In genomic region chr10:124294811-124295770, GRCh38 we compare ENCODE assay signal across 20 cellular contexts.
DNase-seq lines count a peak whose midpoint lies in the region; ATAC-seq, FAIRE-seq and TF ChIP-seq lines count a peak whose summit lies in the region.
"Had no signal": no experiment of that assay in that cellular context is flagged by ENCODE, and none has a peak within 500 bp of the region (broad histone marks: within the 10 kb centered on the region; RNA-seq: fewer than 3 reads in every experiment).

No MANE protein-coding gene starts in this region.

- WGBS in mammary epithelial cell (ENCODE audit: low coverage, missing lambda C conversion rate): 41% methylated on average over 19 of the region's 22 CpGs
- 61 to 66% methylated on average over 22 of the region's 22 CpGs for WGBS in lower leg skin, 2 donors

- H3K9ac ChIP-seq in BLaER1: no peak overlapping the region
- H3K9ac ChIP-seq in mammary epithelial cell (ENCODE audit: insufficient read depth, low read length): no peak overlapping the region
- no peak overlapping the region for H3K9ac ChIP-seq in kidney (ENCODE audit: low read length in 2 of 2)

- no peak for TF ChIP-seq POLR2A in lower leg skin (IDR thresholded peaks at IDR 0.05)

- H3K4me3 Mint-ChIP-seq in activated CD4-positive, alpha-beta T cell treated with anti-CD3 and anti-CD28 coated beads for 36 hours: no peak overlapping the region
- H3K4me3 Mint-ChIP-seq in activated T-cell treated with anti-CD3 and anti-CD28 coated beads, Interleukin-2, amount 50 U/mL, for 24 hours: no peak overlapping the region
- H3K4me3 Mint-ChIP-seq: activated B cell treated with CpG ODN at 0.5 μM for 24 hours; activated naive CD8-positive, alpha-beta T cell treated with anti-CD3 and anti-CD28 coated beads, Interleukin-2, amount 50 U/mL, for 24 hours; CD4-positive, alpha-beta memory T cell; mesothelial cell of epicardium; nephron progenitor cell; T-helper 2 cell treated with Interferon-gamma antibody and Interleukin-4, amounts not matched to agents 5 μg/mL and 100 μg/mL, for 36 hours had no signal

- H4K20me1 ChIP-seq in BLaER1: no peaks in the 10 kb centered on the region
- H4K20me1 ChIP-seq in mammary epithelial cell (ENCODE audit: insufficient read depth, low read length): no peaks in the 10 kb centered on the region

- DNase-seq in HPDE6-E6E7 (ENCODE audit: extremely low spot score): peak; percentile 54
- DNase-seq in mammary epithelial cell: peak; percentile 77
- peak; percentile 29 to 80 for DNase-seq in lower leg skin (ENCODE audit: low spot score in 2 of 2)
- DNase-seq in activated CD4-positive, alpha-beta T cell treated with anti-CD3 and anti-CD28 coated beads for 36 hours: no peak
- DNase-seq in kidney: no peak
- no peak for DNase-seq in activated T-cell treated with anti-CD3 and anti-CD28 coated beads, Interleukin-2, amount 50 U/mL, for 24 hours
- no peak for DNase-seq in GM10248 (ENCODE audit: extremely low spot score)
- DNase-seq: activated B cell treated with CpG ODN at 0.5 μM for 24 hours; activated naive CD8-positive, alpha-beta T cell treated with anti-CD3 and anti-CD28 coated beads, Interleukin-2, amount 50 U/mL, for 24 hours; brain microvascular endothelial cell; CD4-positive, alpha-beta memory T cell; NCI-H1930; NCI-H526 treated with DMSO at 0.1 percent for 48 hours; nephron progenitor cell; OCI-M1 had no signal

- H3K79me2 ChIP-seq in mammary epithelial cell (ENCODE audit: insufficient read depth, low read length): no peaks in the 10 kb centered on the region

- CTCF ChIA-PET in mammary epithelial cell (lab: Charles Lee; ENCODE audit: low non-redundant PET): interaction anchor here (1.8 kb wide), 1 partner anchor 94 kb away, joined by 14 read pairs; no protein-coding TSS in a partner anchor
- CTCF ChIA-PET in activated CD4-positive, alpha-beta T cell treated with anti-CD3 and anti-CD28 coated beads for 36 hours (lab: Charles Lee): interaction anchor here (1.9 kb wide), 1 partner anchor 94 kb away, joined by 7 read pairs; no protein-coding TSS in a partner anchor
- CTCF ChIA-PET in GM10248 (lab: Yijun Ruan, JAX): interaction anchor here (1.4 kb wide), 1 partner anchor 300 kb away, joined by 4 read pairs; no protein-coding TSS in a partner anchor

- no TSS peak for BruUV-seq in mammary epithelial cell (replicated peaks; lab: Mats Ljungman, UMichigan)

- no peak overlapping the region for H2AFZ ChIP-seq in mammary epithelial cell (ENCODE audit: low read depth, low read length)

- dilution Hi-C loops in mammary epithelial cell (cut with HindIII; ENCODE audit: low sequenced_read_pairs): no loop called here

- H3K27ac Mint-ChIP-seq in activated CD4-positive, alpha-beta T cell treated with anti-CD3 and anti-CD28 coated beads for 36 hours: no peak overlapping the region
- no peak overlapping the region for H3K27ac Mint-ChIP-seq in activated T-cell treated with anti-CD3 and anti-CD28 coated beads, Interleukin-2, amount 50 U/mL, for 24 hours
- H3K27ac Mint-ChIP-seq: activated B cell treated with CpG ODN at 0.5 μM for 24 hours; activated naive CD8-positive, alpha-beta T cell treated with anti-CD3 and anti-CD28 coated beads, Interleukin-2, amount 50 U/mL, for 24 hours; CD4-positive, alpha-beta memory T cell; mesothelial cell of epicardium; T-helper 2 cell treated with Interferon-gamma antibody and Interleukin-4, amounts not matched to agents 5 μg/mL and 100 μg/mL, for 36 hours had no signal

- no peak overlapping the region for H3K4me2 ChIP-seq in BLaER1
- H3K4me2 ChIP-seq in mammary epithelial cell (ENCODE audit: insufficient read depth, low read depth, low read length): peak overlapping the region; percentile 17

- in situ Hi-C loops in mammary epithelial cell (cut with MboI; ENCODE audit: low sequenced_read_pairs in 2 of 2): no loop called here

- intact Hi-C loops in mammary epithelial cell (cut with micrococcal nuclease): loop anchor here (2.0 kb wide), 2 partner anchors 14 to 202 kb away; partner anchors contain the start of gene CHST15
- intact Hi-C loops in lower leg skin (cut with DNase I; ENCODE audit: low total_unique reads): no loop called here
- intact Hi-C loops in activated CD4-positive, alpha-beta T cell treated with anti-CD3 and anti-CD28 coated beads for 36 hours (cut with DNase I, micrococcal nuclease): no loop called here
- intact Hi-C loops in kidney (cut with DNase I): no loop called here

- peaks cover 35% of the 10 kb centered on the region for H3K4me1 ChIP-seq in BLaER1
- peaks cover 21% of the 10 kb centered on the region for H3K4me1 ChIP-seq in mammary epithelial cell (ENCODE audit: insufficient read depth, low read length)
- H3K4me1 ChIP-seq in kidney (ENCODE audit: control insufficient read depth in 1 of 2, insufficient read depth in 1 of 2, low read depth in 1 of 2, low read length in 2 of 2): no peaks in the 10 kb centered on the region

- POLR2A ChIA-PET in activated CD4-positive, alpha-beta T cell treated with anti-CD3 and anti-CD28 coated beads for 36 hours (lab: Charles Lee): no interaction called here
- POLR2A ChIA-PET in GM10248 (lab: Yijun Ruan, JAX): no interaction called here

- H3K4me1 Mint-ChIP-seq in activated CD4-positive, alpha-beta T cell treated with anti-CD3 and anti-CD28 coated beads for 36 hours: no peaks in the 10 kb centered on the region
- H3K4me1 Mint-ChIP-seq in activated T-cell treated with anti-CD3 and anti-CD28 coated beads, Interleukin-2, amount 50 U/mL, for 24 hours (ENCODE audit: low read depth): no peaks in the 10 kb centered on the region
- H3K4me1 Mint-ChIP-seq: activated B cell treated with CpG ODN at 0.5 μM for 24 hours; CD4-positive, alpha-beta memory T cell; mesothelial cell of epicardium had no signal

- no peak for FAIRE-seq in kidney (lab: Jason Lieb, UNC)
- FAIRE-seq: frontal cortex had no signal

- TF ChIP-seq CTCF in mammary epithelial cell (conservative IDR thresholded peaks at IDR 0.05 in 1 of 2, IDR thresholded peaks at IDR 0.05 in 1 of 2; ENCODE audit: extremely low read depth in 1 of 2, insufficient read depth in 1 of 2, low read depth in 1 of 2, low read length in 2 of 2) (no peak), lower leg skin (IDR thresholded peaks at IDR 0.05) (no peak), kidney (IDR thresholded peaks at IDR 0.05; ENCODE audit: borderline replicate concordance, extremely low read depth, insufficient read depth) (no peak), GM10248 (IDR thresholded peaks at IDR 0.05; ENCODE audit: control extremely low read depth, extremely low read depth, low read depth, missing control alignments) (no peak)

- no peaks in the 10 kb centered on the region for H3K27me3 Mint-ChIP-seq in activated CD4-positive, alpha-beta T cell treated with anti-CD3 and anti-CD28 coated beads for 36 hours
- H3K27me3 Mint-ChIP-seq in activated T-cell treated with anti-CD3 and anti-CD28 coated beads, Interleukin-2, amount 50 U/mL, for 24 hours: no peaks in the 10 kb centered on the region
- H3K27me3 Mint-ChIP-seq: activated B cell treated with CpG ODN at 0.5 μM for 24 hours; activated naive CD8-positive, alpha-beta T cell treated with anti-CD3 and anti-CD28 coated beads, Interleukin-2, amount 50 U/mL, for 24 hours; CD4-positive, alpha-beta memory T cell had no signal

- no peaks in the 10 kb centered on the region for H3K36me3 Mint-ChIP-seq in activated CD4-positive, alpha-beta T cell treated with anti-CD3 and anti-CD28 coated beads for 36 hours (ENCODE audit: low read depth)
- H3K36me3 Mint-ChIP-seq in activated T-cell treated with anti-CD3 and anti-CD28 coated beads, Interleukin-2, amount 50 U/mL, for 24 hours (ENCODE audit: low read depth): no peaks in the 10 kb centered on the region
- H3K36me3 Mint-ChIP-seq: CD4-positive, alpha-beta memory T cell; mesothelial cell of epicardium had no signal

- H3K27ac ChIP-seq in BLaER1 (0 out of 2 replicates have a peak overlapping the region, but pooled peaks have one; percentile 26), mammary epithelial cell (ENCODE audit: insufficient read depth, low read depth, low read length) (no peak overlapping the region), kidney (ENCODE audit: low read depth in 2 of 2, low read length in 2 of 2) (no peak overlapping the region)
- H3K27ac ChIP-seq: brain microvascular endothelial cell had no signal

- no peak for ATAC-seq in activated CD4-positive, alpha-beta T cell treated with anti-CD3 and anti-CD28 coated beads for 36 hours
- ATAC-seq: activated naive CD8-positive, alpha-beta T cell treated with anti-CD3 and anti-CD28 coated beads, Interleukin-2, amount 50 U/mL, for 24 hours had no signal

- H3K27me3 ChIP-seq in BLaER1 (no peaks in the 10 kb centered on the region), mammary epithelial cell (ENCODE audit: insufficient read depth, low read length) (no peaks in the 10 kb centered on the region)
- H3K27me3 ChIP-seq: brain microvascular endothelial cell, dorsolateral prefrontal cortex had no signal

- peaks cover 16% of the 10 kb centered on the region for H3K9me3 ChIP-seq in BLaER1
- peaks cover 1% of the 10 kb centered on the region for H3K9me3 ChIP-seq in mammary epithelial cell (replicated peaks; ENCODE audit: insufficient read depth, low read length)
- H3K9me3 ChIP-seq in kidney (ENCODE audit: control insufficient read depth in 1 of 2, low read length in 2 of 2): no peaks in the 10 kb centered on the region

- H3K4me3 ChIP-seq in BLaER1 (no peak overlapping the region), mammary epithelial cell (replicated peaks in 1 of 3; ENCODE audit: insufficient read depth in 1 of 3, low read depth in 2 of 3, low read length in 3 of 3) (no peak overlapping the region), lower leg skin (ENCODE audit: low read depth, poor library complexity, severe bottlenecking) (no peak overlapping the region), kidney (ENCODE audit: low read length in 2 of 2) (no peak overlapping the region)
- H3K4me3 ChIP-seq: dorsolateral prefrontal cortex had no signal

- H3K9me3 Mint-ChIP-seq in activated CD4-positive, alpha-beta T cell treated with anti-CD3 and anti-CD28 coated beads for 36 hours (ENCODE audit: low read depth): peaks cover under 1% of the 10 kb centered on the region
- H3K9me3 Mint-ChIP-seq in activated T-cell treated with anti-CD3 and anti-CD28 coated beads, Interleukin-2, amount 50 U/mL, for 24 hours: no peaks in the 10 kb centered on the region
- H3K9me3 Mint-ChIP-seq: activated B cell treated with CpG ODN at 0.5 μM for 24 hours; activated naive CD8-positive, alpha-beta T cell treated with anti-CD3 and anti-CD28 coated beads, Interleukin-2, amount 50 U/mL, for 24 hours; CD4-positive, alpha-beta memory T cell; mesothelial cell of epicardium; T-helper 2 cell treated with Interferon-gamma antibody and Interleukin-4, amounts not matched to agents 5 μg/mL and 100 μg/mL, for 36 hours had no signal

- H3K36me3 ChIP-seq in BLaER1 (no peaks in the 10 kb centered on the region), mammary epithelial cell (ENCODE audit: insufficient read depth, low read length) (no peaks in the 10 kb centered on the region), kidney (ENCODE audit: control insufficient read depth in 1 of 2, insufficient read depth in 2 of 2, low read length in 2 of 2) (no peaks in the 10 kb centered on the region)
- H3K36me3 ChIP-seq: brain microvascular endothelial cell had no signal

Comparison
In these comparisons a context has a peak if more than half of its experiments do, and no peak if none do; other contexts are left out.
1. DNase-seq: peak in HPDE6-E6E7 (single experiment), mammary epithelial cell (single experiment) and lower leg skin (2 of 2); none in activated CD4-positive, alpha-beta T cell treated with anti-CD3 and anti-CD28 coated beads for 36 hours (single experiment), kidney (single experiment), activated T-cell treated with anti-CD3 and anti-CD28 coated beads, Interleukin-2, amount 50 U/mL, for 24 hours (single experiment) and GM10248 (single experiment).